ENCODE assay signal across 33 cellular contexts in the genomic region with DNA sequence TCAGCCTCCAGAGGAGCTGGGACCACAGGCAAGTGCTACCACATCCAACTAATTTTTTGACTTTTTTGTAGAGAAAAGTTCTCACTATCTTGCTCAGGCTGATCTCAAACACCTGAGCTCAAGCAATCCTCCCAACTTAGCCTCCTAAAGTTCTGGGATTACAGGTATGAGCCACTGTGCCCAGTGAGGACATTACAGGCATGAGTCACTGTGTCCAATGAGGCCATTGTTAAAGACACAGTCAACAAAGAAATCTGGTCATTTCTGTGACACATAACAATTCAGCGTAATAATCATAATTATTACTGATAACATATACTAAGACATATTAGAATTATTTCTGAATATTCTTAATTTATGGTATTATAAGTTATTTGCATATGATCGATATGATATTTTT.
A peak's percentile ranks its signal among the peaks of the same experiment; 100 is the strongest.
DNase-seq lines count a peak whose midpoint lies in the region; ATAC-seq, FAIRE-seq and TF ChIP-seq lines count a peak whose summit lies in the region.
"Had no signal": no experiment of that assay in that cellular context is flagged by ENCODE, and none has a peak within 500 bp of the region (broad histone marks: within the 10 kb centered on the region; RNA-seq: fewer than 3 reads in every experiment).

No MANE protein-coding gene starts in this region.

- CTCF ChIA-PET in GM10248 (lab: Yijun Ruan, JAX) = no interaction called here

- peaks cover 34% of the 10 kb centered on the region for H3K4me1 ChIP-seq in body of pancreas
- H3K4me1 ChIP-seq in pancreas = peaks cover 3 to 13% (median 7%) of the 10 kb centered on the region in 3 donors
- no peaks in the 10 kb centered on the region for H3K4me1 ChIP-seq in smooth muscle cell (ENCODE audit: low read depth)
- H3K4me1 ChIP-seq: A549; BE2C; BLaER1; BLaER1 treated with 17β-estradiol and CSF1 and Interleukin-3, amounts not matched to agents 10 nM and 100 nM; Caco-2 had no signal

- H3K4me2 ChIP-seq in smooth muscle cell = no peak overlapping the region
- H3K4me2 ChIP-seq: A549; BLaER1; BLaER1 treated with 17β-estradiol and CSF1 and Interleukin-3, amounts not matched to agents 10 nM and 100 nM had no signal

- H3K4me3 ChIP-seq in body of pancreas = no peak overlapping the region
- H3K4me3 ChIP-seq in pancreas = no peak overlapping the region
- no peak overlapping the region for H3K4me3 ChIP-seq in smooth muscle cell
- H3K4me3 ChIP-seq: A549; BLaER1; BLaER1 treated with 17β-estradiol and CSF1 and Interleukin-3, amounts not matched to agents 10 nM and 100 nM had no signal

- H3K79me2 ChIP-seq in smooth muscle cell (ENCODE audit: low read depth) = no peaks in the 10 kb centered on the region

- peak; percentile 66 for ATAC-seq in body of pancreas
- peak; percentile 45 to 59 (median 56) for ATAC-seq in pancreas
- ATAC-seq: A549; CD8-positive, alpha-beta T cell had no signal

- TF ChIP-seq POLR2A in body of pancreas (IDR thresholded peaks at IDR 0.05) = no peak

- H3K36me3 ChIP-seq in body of pancreas (replicated peaks in 1 of 2; ENCODE audit: insufficient read depth in 1 of 2, low read depth in 2 of 2) (no peaks in the 10 kb centered on the region), pancreas (no peaks in the 10 kb centered on the region), smooth muscle cell (ENCODE audit: low read depth) (no peaks in the 10 kb centered on the region)
- H3K36me3 ChIP-seq: BE2C; BLaER1; BLaER1 treated with 17β-estradiol and CSF1 and Interleukin-3, amounts not matched to agents 10 nM and 100 nM had no signal

- FAIRE-seq in pancreas (lab: Jason Lieb, UNC) = no peak
- FAIRE-seq: A204.1, A549, D721Med had no signal

- H3K9ac ChIP-seq in smooth muscle cell (ENCODE audit: low read depth) = no peak overlapping the region
- H3K9ac ChIP-seq: BLaER1; BLaER1 treated with 17β-estradiol and CSF1 and Interleukin-3, amounts not matched to agents 10 nM and 100 nM had no signal

- H2AFZ ChIP-seq in smooth muscle cell (ENCODE audit: low read depth) = no peak overlapping the region

- POLR2A ChIA-PET in GM10248 (lab: Yijun Ruan, JAX) = no interaction called here

- intact Hi-C loops in body of pancreas (cut with DNase I) (no loop called here), pancreas (cut with DNase I) (no loop called here)

- peak overlapping the region in 3 of 4 donors; percentile 19 to 50 (median 21) for H3K27ac ChIP-seq in body of pancreas
- H3K27ac ChIP-seq in pancreas = peak overlapping the region in 2 of 4 donors; percentile 1 to 41
- H3K27ac ChIP-seq in smooth muscle cell (ENCODE audit: low read depth) = peak overlapping the region; percentile 12
- H3K27ac ChIP-seq: 22Rv1; A549; BLaER1; BLaER1 treated with 17β-estradiol and CSF1 and Interleukin-3, amounts not matched to agents 10 nM and 100 nM; C4-2B had no signal

- TF ChIP-seq CTCF in body of pancreas (IDR thresholded peaks at IDR 0.05) (no peak), pancreas (IDR thresholded peaks at IDR 0.05) (no peak), smooth muscle cell (IDR thresholded peaks at IDR 0.05; ENCODE audit: borderline replicate concordance, insufficient read depth, poor library complexity, severe bottlenecking) (no peak), GM10248 (IDR thresholded peaks at IDR 0.05; ENCODE audit: control extremely low read depth, extremely low read depth, low read depth, missing control alignments) (no peak)

- DNase-seq in body of pancreas (peak in 1 of 4 donors; percentile 17), pancreas (peak in 1 of 6 donors; percentile 14), smooth muscle cell (lab: John Stamatoyannopoulos, UW; ENCODE audit: unreplicated experiment) (no peak), SKM-1 (lab: John Stamatoyannopoulos, UW; ENCODE audit: unreplicated experiment) (no peak), GM10248 (ENCODE audit: extremely low spot score) (no peak)
- no peak for DNase-seq in activated CD4-positive, alpha-beta T cell treated with anti-CD3 and anti-CD28 coated beads for 48 hours
- DNase-seq: 8988T; ACHN; AML-193; BE2C; C1 segment of cervical spinal cord; Caco-2; Calu3; CD4-positive, alpha-beta memory T cell; CD4-positive, alpha-beta T cell; CD4-positive, CD25-positive, alpha-beta regulatory T cell; CD8-positive, alpha-beta memory T cell; CD8-positive, alpha-beta T cell; COR-L47; DMS 273 treated with DMSO at 0.1 percent for 48 hours; DMS153; DMS53; DMS79; DMS79 treated with DMSO at 0.1 percent for 48 hours; DND-41; EL had no signal

- 70 to 88% methylated on average over 2 of the region's 2 CpGs for WGBS in body of pancreas, 2 donors
- WGBS in pancreas, 2 donors = 76 to 83% methylated on average over 2 of the region's 2 CpGs
- WGBS in smooth muscle cell (ENCODE audit: low lambda C conversion rate) = 77% methylated on average over 2 of the region's 2 CpGs

- H3K27me3 ChIP-seq in body of pancreas (no peaks in the 10 kb centered on the region), pancreas (no peaks in the 10 kb centered on the region), smooth muscle cell (ENCODE audit: low read depth) (no peaks in the 10 kb centered on the region)
- H3K27me3 ChIP-seq: BE2C; BLaER1; BLaER1 treated with 17β-estradiol and CSF1 and Interleukin-3, amounts not matched to agents 10 nM and 100 nM had no signal

- H3K9me3 ChIP-seq in body of pancreas (no peaks in the 10 kb centered on the region), pancreas (no peaks in the 10 kb centered on the region), smooth muscle cell (replicated peaks; ENCODE audit: low read depth) (no peaks in the 10 kb centered on the region)
- H3K9me3 ChIP-seq: A549; BE2C; BLaER1; BLaER1 treated with 17β-estradiol and CSF1 and Interleukin-3, amounts not matched to agents 10 nM and 100 nM; Caco-2 had no signal

- H4K20me1 ChIP-seq in smooth muscle cell (ENCODE audit: low read depth) = no peaks in the 10 kb centered on the region
- H4K20me1 ChIP-seq: BLaER1; BLaER1 treated with 17β-estradiol and CSF1 and Interleukin-3, amounts not matched to agents 10 nM and 100 nM had no signal

- no peaks in the 10 kb centered on the region for H3F3A ChIP-seq in smooth muscle cell (ENCODE audit: low read depth)
